Comparison of ENCODE assay signal across 17 cellular contexts in genomic region chr19:46776927-46777911, GRCh38. TPM values are rescaled to one million over a fixed set of nuclear protein-coding genes. Genes with fewer than 3 reads are reported as not detected.
DNase-seq lines count a peak whose midpoint lies in the region; ATAC-seq, FAIRE-seq and TF ChIP-seq lines count a peak whose summit lies in the region.
"Had no signal": no experiment of that assay in that cellular context is flagged by ENCODE, and none has a peak within 500 bp of the region (broad histone marks: within the 10 kb centered on the region; RNA-seq: fewer than 3 reads in every experiment).

No MANE protein-coding gene starts in this region.

- 96 to 97% methylated on average over 33 of the region's 33 CpGs for WGBS in heart right ventricle, 2 donors

- H3K4me3 Mint-ChIP-seq in activated CD8-positive, alpha-beta memory T cell treated with anti-CD3 and anti-CD28 coated beads, Interleukin-2, amount 10 ng/mL, durations not matched to agents 7 days and 5 days: no peak overlapping the region
- H3K4me3 Mint-ChIP-seq in astrocyte (ENCODE audit: unreplicated experiment): peak overlapping the region; percentile 66
- H3K4me3 Mint-ChIP-seq: central memory CD8-positive, alpha-beta T cell had no signal

- DNase-seq in activated CD8-positive, alpha-beta memory T cell treated with anti-CD3 and anti-CD28 coated beads, Interleukin-2, amount 10 ng/mL, durations not matched to agents 7 days and 5 days: no peak
- no peak for DNase-seq in activated CD8-positive, alpha-beta memory T cell treated with anti-CD3 and anti-CD28 coated beads for 24 hours
- DNase-seq in HUDEP-2 (lab: John Stamatoyannopoulos, UW; ENCODE audit: unreplicated experiment in 76 of 76) (peak in 44 of 76 experiments; percentile 19 to 68 (median 42)), astrocyte (ENCODE audit: low read depth) (no peak), osteoblast (ENCODE audit: insufficient read length, low spot score, missing footprints) (peak; percentile 68), heart right ventricle (no peak)
- DNase-seq: activated gamma-delta T cell treated with Interleukin-2 at 50 U/mL for 16 hours; GDM1; hippocampal formation; NCI-H226; RPMI8226; stimulated activated CD4-positive, alpha-beta T cell treated with anti-CD3 and anti-CD28 coated beads, Interleukin-12 subunit alpha, Interleukin-12 subunit beta, amount 100 ng/mL, for 4 hours had no signal

- no peak overlapping the region for H3K4me2 ChIP-seq in astrocyte (ENCODE audit: low read length)
- H3K4me2 ChIP-seq in osteoblast (ENCODE audit: insufficient read depth, low read length): no peak overlapping the region

- H4K20me1 ChIP-seq in astrocyte (ENCODE audit: insufficient read depth, low read length) (peaks cover 44% of the 10 kb centered on the region), osteoblast (ENCODE audit: insufficient read depth, low read length) (peaks cover 21% of the 10 kb centered on the region)

- H2AFZ ChIP-seq in astrocyte (ENCODE audit: low read depth, low read length) (no peak overlapping the region), osteoblast (ENCODE audit: low read length) (no peak overlapping the region)

- intact Hi-C loops in heart right ventricle (cut with DNase I): no loop called here

- H3K9me3 ChIP-seq in astrocyte (ENCODE audit: insufficient read depth, low read depth, low read length) (no peaks in the 10 kb centered on the region), osteoblast (ENCODE audit: low read depth, low read length) (no peaks in the 10 kb centered on the region), heart right ventricle (no peaks in the 10 kb centered on the region)
- H3K9me3 ChIP-seq: pancreas had no signal

- no peaks in the 10 kb centered on the region for H3K9me3 Mint-ChIP-seq in activated CD8-positive, alpha-beta memory T cell treated with anti-CD3 and anti-CD28 coated beads, Interleukin-2, amount 10 ng/mL, durations not matched to agents 7 days and 5 days (ENCODE audit: low read depth)
- H3K9me3 Mint-ChIP-seq in astrocyte (ENCODE audit: unreplicated experiment): no peaks in the 10 kb centered on the region
- H3K9me3 Mint-ChIP-seq: central memory CD8-positive, alpha-beta T cell had no signal

- H3K36me3 ChIP-seq in astrocyte (ENCODE audit: insufficient read depth, low read length): peaks cover 40% of the 10 kb centered on the region
- H3K36me3 ChIP-seq in osteoblast (ENCODE audit: insufficient read depth, low read length): peaks cover 61% of the 10 kb centered on the region
- peaks cover 0 to 78% (median 22%) of the 10 kb centered on the region in 9 donors for H3K36me3 ChIP-seq in heart right ventricle

- H3K27me3 Mint-ChIP-seq in activated CD8-positive, alpha-beta memory T cell treated with anti-CD3 and anti-CD28 coated beads, Interleukin-2, amount 10 ng/mL, durations not matched to agents 7 days and 5 days: no peaks in the 10 kb centered on the region
- H3K27me3 Mint-ChIP-seq in astrocyte (ENCODE audit: low read depth, unreplicated experiment): no peaks in the 10 kb centered on the region
- H3K27me3 Mint-ChIP-seq: central memory CD8-positive, alpha-beta T cell had no signal

- no peak overlapping the region for H3K9ac ChIP-seq in astrocyte (ENCODE audit: low read length)

- H3K4me3 ChIP-seq in astrocyte (ENCODE audit: insufficient read depth, low read depth, low read length) (no peak overlapping the region), osteoblast (ENCODE audit: insufficient read depth, low read length) (no peak overlapping the region), heart right ventricle (no peak overlapping the region)
- H3K4me3 ChIP-seq: pancreas had no signal

- H3K36me3 Mint-ChIP-seq in activated CD8-positive, alpha-beta memory T cell treated with anti-CD3 and anti-CD28 coated beads, Interleukin-2, amount 10 ng/mL, durations not matched to agents 7 days and 5 days: peaks cover 56% of the 10 kb centered on the region
- H3K36me3 Mint-ChIP-seq in astrocyte (ENCODE audit: low read depth, unreplicated experiment): peaks cover 31% of the 10 kb centered on the region

- H3K27me3 ChIP-seq in astrocyte (ENCODE audit: insufficient read depth, low read length): no peaks in the 10 kb centered on the region
- H3K27me3 ChIP-seq in osteoblast (ENCODE audit: insufficient read depth, low read length): no peaks in the 10 kb centered on the region
- no peaks in the 10 kb centered on the region for H3K27me3 ChIP-seq in heart right ventricle
- H3K27me3 ChIP-seq: pancreas had no signal

- H3K27ac Mint-ChIP-seq in activated CD8-positive, alpha-beta memory T cell treated with anti-CD3 and anti-CD28 coated beads, Interleukin-2, amount 10 ng/mL, durations not matched to agents 7 days and 5 days: peak overlapping the region; percentile 18
- H3K27ac Mint-ChIP-seq in astrocyte (ENCODE audit: unreplicated experiment): no peak overlapping the region

- H3K79me2 ChIP-seq in astrocyte (ENCODE audit: insufficient read depth, low read length) (peaks cover 12% of the 10 kb centered on the region), osteoblast (ENCODE audit: insufficient read depth, low read length) (peaks cover 22% of the 10 kb centered on the region)

- H3K27ac ChIP-seq in astrocyte (ENCODE audit: low read depth, low read length): no peak overlapping the region
- no peak overlapping the region for H3K27ac ChIP-seq in osteoblast (ENCODE audit: low read depth, low read length)
- no peak overlapping the region for H3K27ac ChIP-seq in heart right ventricle
- H3K27ac ChIP-seq: epithelial cell of prostate, pancreas had no signal

- H3K4me1 ChIP-seq in astrocyte (ENCODE audit: insufficient read depth, low read length) (no peaks in the 10 kb centered on the region), osteoblast (ENCODE audit: insufficient read depth, low read length) (peaks cover 6% of the 10 kb centered on the region), heart right ventricle (peaks cover 0 to 7% (median 0%) of the 10 kb centered on the region in 9 donors)
- H3K4me1 ChIP-seq: pancreas had no signal

- TF ChIP-seq CTCF in astrocyte (IDR thresholded peaks at IDR 0.05; ENCODE audit: insufficient read depth, low read depth, low read length) (no peak), osteoblast (IDR thresholded peaks at IDR 0.05; ENCODE audit: extremely low read depth, low read depth, low read length) (no peak), heart right ventricle (IDR thresholded peaks at IDR 0.05) (no peak)

- FAIRE-seq in astrocyte (lab: Jason Lieb, UNC): no peak
- FAIRE-seq: pancreas had no signal

- peaks cover 42% of the 10 kb centered on the region for H3K4me1 Mint-ChIP-seq in activated CD8-positive, alpha-beta memory T cell treated with anti-CD3 and anti-CD28 coated beads, Interleukin-2, amount 10 ng/mL, durations not matched to agents 7 days and 5 days
- H3K4me1 Mint-ChIP-seq in astrocyte (ENCODE audit: low read depth, unreplicated experiment): peaks cover 3% of the 10 kb centered on the region
- H3K4me1 Mint-ChIP-seq: central memory CD8-positive, alpha-beta T cell had no signal

- CTCF ChIA-PET in activated CD8-positive, alpha-beta memory T cell treated with anti-CD3 and anti-CD28 coated beads, Interleukin-2, amount 10 ng/mL, durations not matched to agents 7 days and 5 days (lab: Charles Lee): interaction anchor here (1.7 to 2.6 kb wide), 2 partner anchors 10 to 63 kb away, joined by 5 to 13 read pairs; no protein-coding TSS in a partner anchor

- no peak for ATAC-seq in activated CD8-positive, alpha-beta memory T cell treated with anti-CD3 and anti-CD28 coated beads, Interleukin-2, amount 10 ng/mL, durations not matched to agents 7 days and 5 days
- ATAC-seq in GM19467 (IDR thresholded peaks at IDR 0.05; ENCODE audit: unreplicated experiment): no peak
- ATAC-seq in GM19351 (IDR thresholded peaks at IDR 0.05; ENCODE audit: unreplicated experiment): no peak
- no peak for ATAC-seq in heart right ventricle

RNA-seq across cellular contexts. Expression of gene SLC1A5, which starts 11.2 kb away (rescaled TPM):
- 100 to 1,000 TPM; 196 to 259 TPM for total RNA-seq in activated CD8-positive, alpha-beta memory T cell treated with anti-CD3 and anti-CD28 coated beads, Interleukin-2, amount 10 ng/mL, durations not matched to agents 7 days and 5 days
- total RNA-seq in astrocyte (233 and 270 TPM in 2 replicates), osteoblast (274 and 354 TPM in 2 replicates), heart right ventricle (10 to 100 TPM in 2 of 10 donors, 1 to 10 TPM in 8; 3.2 to 17.7 (median 5.3) TPM)
- polyA plus RNA-seq in heart right ventricle: 10 to 100 TPM in 1 of 2 donors, 1 to 10 TPM in 1; 6.3 to 30.5 TPM

RNA-seq across cellular contexts. Expression of gene STRN4, which starts 31.0 kb away (rescaled TPM):
- total RNA-seq in activated CD8-positive, alpha-beta memory T cell treated with anti-CD3 and anti-CD28 coated beads, Interleukin-2, amount 10 ng/mL, durations not matched to agents 7 days and 5 days: 10 to 100 TPM; 93.0 to 95.8 TPM
- total RNA-seq in astrocyte: 75.0 and 80.8 TPM in 2 replicates
- total RNA-seq in osteoblast: 56.3 and 56.5 TPM in 2 replicates
- 10 to 100 TPM; 43.3 to 56.1 (median 50.0) TPM for total RNA-seq in heart right ventricle
- polyA plus RNA-seq in heart right ventricle: 10 to 100 TPM; 50.4 to 63.3 TPM

RNA-seq across cellular contexts. Expression of gene FKRP, which starts 31.4 kb away (rescaled TPM):
- 10 to 100 TPM; 16.3 to 17.7 TPM for total RNA-seq in activated CD8-positive, alpha-beta memory T cell treated with anti-CD3 and anti-CD28 coated beads, Interleukin-2, amount 10 ng/mL, durations not matched to agents 7 days and 5 days
- total RNA-seq in astrocyte (25.1 and 28.1 TPM in 2 replicates), osteoblast (18.0 and 18.5 TPM in 2 replicates), heart right ventricle (10 to 100 TPM; 14.6 to 22.8 (median 19.7) TPM)
- 10 to 100 TPM; 13.0 to 20.3 TPM for polyA plus RNA-seq in heart right ventricle

Comparison
In these comparisons a context has a peak if more than half of its experiments do, and no peak if none do; other contexts are left out.
1. DNase-seq: peak in HUDEP-2 (44 of 76) and osteoblast (single experiment); none in activated CD8-positive, alpha-beta memory T cell treated with anti-CD3 and anti-CD28 coated beads, Interleukin-2, amount 10 ng/mL, durations not matched to agents 7 days and 5 days (single experiment), activated CD8-positive, alpha-beta memory T cell treated with anti-CD3 and anti-CD28 coated beads for 24 hours (single experiment), astrocyte (single experiment) and heart right ventricle (0 of 2).
2. RNA of gene SLC1A5, which starts 11.2 kb away (total RNA-seq): 274 to 354 TPM in osteoblast, 196 to 259 TPM in activated CD8-positive, alpha-beta memory T cell treated with anti-CD3 and anti-CD28 coated beads, Interleukin-2, amount 10 ng/mL, durations not matched to agents 7 days and 5 days and 233 to 270 TPM in astrocyte; 3.2 to 17.7 TPM in heart right ventricle; every median in the first group is over 10 times any median in the second.